Comparison of ENCODE assay signal across 8 cellular contexts in the genomic region with DNA sequence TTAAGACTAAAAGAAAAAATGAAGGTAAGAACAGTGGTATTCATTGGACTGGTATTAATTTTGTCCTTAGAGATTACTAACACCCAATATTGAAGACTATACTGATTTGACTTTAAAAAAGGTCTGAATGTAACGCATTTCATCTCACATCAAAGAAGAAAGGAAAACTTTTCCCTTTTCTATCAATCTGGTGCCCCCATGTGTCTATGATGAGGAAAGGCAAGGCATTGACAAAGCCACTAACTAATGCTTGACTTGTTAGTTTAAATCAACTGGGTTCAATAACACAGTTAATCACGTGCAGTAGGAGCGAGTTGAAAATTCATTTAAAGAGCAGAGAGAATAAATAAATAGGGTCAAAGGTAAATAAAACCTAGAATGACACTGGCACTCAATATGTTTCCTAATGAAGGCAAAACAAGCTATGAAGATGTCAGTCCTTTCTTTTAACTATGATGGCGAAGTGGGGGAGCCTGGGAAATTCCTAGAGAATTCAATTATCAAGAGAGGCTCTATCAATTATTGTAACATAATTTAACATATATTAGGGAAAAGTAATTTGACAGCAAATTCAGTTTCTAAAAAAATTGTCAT.
DNase-seq lines count a peak whose midpoint lies in the region; ATAC-seq and TF ChIP-seq lines count a peak whose summit lies in the region.

No MANE protein-coding gene starts in this region.

- DNase-seq in Caki2 (ENCODE audit: low read depth) (peak; percentile 41), HFFc6 (peak; percentile 38), RPMI7951 (ENCODE audit: low read depth) (peak; percentile 21), fibroblast of pulmonary artery (ENCODE audit: low read depth) (peak; percentile 65), retinal pigment epithelial cell (ENCODE audit: low read depth) (no peak), OCI-M2 (lab: John Stamatoyannopoulos, UW; ENCODE audit: unreplicated experiment) (no peak)
- DNase-seq in activated naive CD4-positive, alpha-beta T cell treated with Interleukin-2 at 50 U/mL for 16 hours, result no peak

- H3K4me1 Mint-ChIP-seq in HFFc6 (ENCODE audit: low read depth), result no peaks in the 10 kb centered on the region

- H3K36me3 Mint-ChIP-seq in HFFc6 (ENCODE audit: low read depth), result no peaks in the 10 kb centered on the region

- peaks cover 25% of the 10 kb centered on the region for H3K27me3 Mint-ChIP-seq in HFFc6 (ENCODE audit: insufficient read depth)

- no peak overlapping the region for H3K4me3 Mint-ChIP-seq in HFFc6

- ATAC-seq in GM21825 (IDR thresholded peaks at IDR 0.05; ENCODE audit: unreplicated experiment), result no peak

- TF ChIP-seq CTCF in HFFc6 (IDR thresholded peaks at IDR 0.05), result peak; percentile 83
- TF ChIP-seq CTCF in fibroblast of pulmonary artery (IDR thresholded peaks at IDR 0.05; ENCODE audit: low read length, missing control alignments), result peak; percentile 87
- peak; percentile 84 for TF ChIP-seq CTCF in retinal pigment epithelial cell (conservative IDR thresholded peaks at IDR 0.05; ENCODE audit: low read depth, low read length)

- in situ Hi-C loops in Caki2 (cut with HindIII; ENCODE audit: low pct_unique_long_range_greater_than_20kb, low sequenced_read_pairs), result no loop called here

- H3K4me3 ChIP-seq in fibroblast of pulmonary artery (replicated peaks; ENCODE audit: low read depth, low read length) (no peak overlapping the region), retinal pigment epithelial cell (ENCODE audit: low read length) (no peak overlapping the region)

- no peak overlapping the region for H3K27ac Mint-ChIP-seq in HFFc6

- H3K9me3 Mint-ChIP-seq in HFFc6, result no peaks in the 10 kb centered on the region

Comparison
In these comparisons a context has a peak if more than half of its experiments do, and no peak if none do; other contexts are left out.
1. DNase-seq: peak in Caki2 (single experiment), HFFc6 (single experiment), RPMI7951 (single experiment) and fibroblast of pulmonary artery (single experiment); none in retinal pigment epithelial cell (single experiment), activated naive CD4-positive, alpha-beta T cell treated with Interleukin-2 at 50 U/mL for 16 hours (single experiment) and OCI-M2 (single experiment).
2. Peak in every context shown above with its lines, with median percentiles within 50 percentile points of each other: CTCF ChIP-seq.